In genomic region chr13:29589234-29589633, GRCh38 we compare ENCODE assay signal across 13 cellular contexts. TPM values are rescaled to one million over a fixed set of nuclear protein-coding genes. Genes with fewer than 3 reads are reported as not detected.
DNase-seq lines count a peak whose midpoint lies in the region; ATAC-seq, FAIRE-seq and TF ChIP-seq lines count a peak whose summit lies in the region.
"Had no signal": no experiment of that assay in that cellular context is flagged by ENCODE, and none has a peak within 500 bp of the region (broad histone marks: within the 10 kb centered on the region; RNA-seq: fewer than 3 reads in every experiment).

No MANE protein-coding gene starts in this region.

- no peak overlapping the region for H3K9ac ChIP-seq in GM12878 (ENCODE audit: control insufficient read depth, insufficient read depth, low read length)

- in situ Hi-C loops in GM12878 (cut with MboI) = no loop called here

- BruUV-seq in GM12878 (replicated peaks; lab: Mats Ljungman, UMichigan) = no TSS peak

- H3K27ac Mint-ChIP-seq in activated naive CD8-positive, alpha-beta T cell treated with anti-CD3 and anti-CD28 coated beads for 36 hours = no peak overlapping the region
- H3K27ac Mint-ChIP-seq: activated CD4-positive, alpha-beta T cell treated with anti-CD3 and anti-CD28 coated beads, Interleukin-2, amount 10 ng/mL, durations not matched to agents 24 days and 14 days had no signal

- H3K27ac ChIP-seq in GM12878 (ENCODE audit: control insufficient read depth, insufficient read depth) = no peak overlapping the region

- peaks cover 70% of the 10 kb centered on the region for H3K4me1 Mint-ChIP-seq in activated naive CD8-positive, alpha-beta T cell treated with anti-CD3 and anti-CD28 coated beads for 36 hours

- no peak for FAIRE-seq in HTR-8/SVneo (lab: Jason Lieb, UNC)
- no peak for FAIRE-seq in GM12878 (lab: Jason Lieb, UNC)
- FAIRE-seq: colon had no signal

- TF ChIP-seq EP300 in GM12878 (IDR thresholded peaks at IDR 0.05; ENCODE audit: borderline replicate concordance in 1 of 2, control insufficient read depth in 1 of 2, low read depth in 2 of 2, low read length in 2 of 2) = no peak

- H3K4me1 ChIP-seq in GM12878 (ENCODE audit: control insufficient read depth, insufficient read depth, low read length) = peaks cover 7% of the 10 kb centered on the region; the same call in 1 of the 2 replicates

- SMC1A ChIA-PET in GM12878 (lab: Charles Lee; ENCODE audit: uncharacterized antibody, unreplicated experiment) = no interaction called here

- H3K79me2 ChIP-seq in GM12878 (ENCODE audit: control insufficient read depth, insufficient read depth, low read length) = peaks cover 96% of the 10 kb centered on the region

- H3K27me3 Mint-ChIP-seq in activated naive CD8-positive, alpha-beta T cell treated with anti-CD3 and anti-CD28 coated beads for 36 hours = no peaks in the 10 kb centered on the region
- H3K27me3 Mint-ChIP-seq: activated CD4-positive, alpha-beta T cell treated with anti-CD3 and anti-CD28 coated beads, Interleukin-2, amount 10 ng/mL, durations not matched to agents 24 days and 14 days; activated T-helper 17 cell treated with anti-CD3 and anti-CD28 coated beads, Interleukin-2, amount 50 U/mL, for 72 hours had no signal

- H3K4me2 ChIP-seq in GM12878 (ENCODE audit: control insufficient read depth, insufficient read depth) = peak overlapping the region; percentile 9; the same call in 1 of the 2 replicates

- H3K27me3 ChIP-seq in GM12878 (replicated peaks in 1 of 2; ENCODE audit: control insufficient read depth in 2 of 2, insufficient read depth in 2 of 2, low read length in 1 of 2) = no peaks in the 10 kb centered on the region

- no peaks in the 10 kb centered on the region for H3K9me3 ChIP-seq in GM12878 (replicated peaks; ENCODE audit: control insufficient read depth, insufficient read depth, low read length)

- TF ChIP-seq POLR2A in GM12878 (IDR thresholded peaks at IDR 0.05; ENCODE audit: low read depth, low read length) (peak; percentile 32; the same call in 1 of the 2 replicates), erythroblast (IDR thresholded peaks at IDR 0.05; ENCODE audit: low read length) (no peak)

- RAD21 ChIA-PET in GM12878 (lab: Charles Lee; ENCODE audit: unreplicated experiment) = no interaction called here

- CTCF ChIA-PET in GM12878 (lab: Yijun Ruan, JAX) = no interaction called here

- no peak overlapping the region for H3K4me3 Mint-ChIP-seq in activated naive CD8-positive, alpha-beta T cell treated with anti-CD3 and anti-CD28 coated beads for 36 hours
- H3K4me3 Mint-ChIP-seq: activated CD4-positive, alpha-beta T cell treated with anti-CD3 and anti-CD28 coated beads, Interleukin-2, amount 10 ng/mL, durations not matched to agents 24 days and 14 days; activated T-helper 17 cell treated with anti-CD3 and anti-CD28 coated beads, Interleukin-2, amount 50 U/mL, for 72 hours had no signal

- H3K36me3 Mint-ChIP-seq in activated naive CD8-positive, alpha-beta T cell treated with anti-CD3 and anti-CD28 coated beads for 36 hours = peaks cover 59% of the 10 kb centered on the region

- no peak for TF ChIP-seq RAD21 in GM12878 (IDR thresholded peaks at IDR 0.05; ENCODE audit: insufficient read depth, low read depth, low read length)

- no peak overlapping the region for H2AFZ ChIP-seq in GM12878 (ENCODE audit: control insufficient read depth, low read depth, low read length)

- H3K36me3 ChIP-seq in GM12878 (ENCODE audit: control insufficient read depth in 2 of 2, insufficient read depth in 2 of 2, low read length in 1 of 2) = peaks cover 2 to 14% of the 10 kb centered on the region in 2 experiments

- H3K9me3 Mint-ChIP-seq in activated naive CD8-positive, alpha-beta T cell treated with anti-CD3 and anti-CD28 coated beads for 36 hours = no peaks in the 10 kb centered on the region
- H3K9me3 Mint-ChIP-seq: activated CD4-positive, alpha-beta T cell treated with anti-CD3 and anti-CD28 coated beads, Interleukin-2, amount 10 ng/mL, durations not matched to agents 24 days and 14 days; activated T-helper 17 cell treated with anti-CD3 and anti-CD28 coated beads, Interleukin-2, amount 50 U/mL, for 72 hours had no signal

- intact Hi-C loops in GM12878 (cut with micrococcal nuclease; ENCODE audit: unreplicated experiment) = no loop called here

- H4K20me1 ChIP-seq in GM12878 (ENCODE audit: control insufficient read depth, insufficient read depth) = peaks cover 10% of the 10 kb centered on the region

- POLR2A ChIA-PET in GM12878 (lab: Charles Lee) = no interaction called here

- ATAC-seq in GM12878 (no peak), HG02981 (IDR thresholded peaks at IDR 0.05; ENCODE audit: unreplicated experiment) (no peak), GM21515 (IDR thresholded peaks at IDR 0.05; ENCODE audit: unreplicated experiment) (no peak)
- ATAC-seq: activated T-helper 17 cell treated with anti-CD3 and anti-CD28 coated beads, Interleukin-2, amount 50 U/mL, for 72 hours had no signal

- TF ChIP-seq CTCF in GM12878 (IDR thresholded peaks at IDR 0.05 in 2 of 3, conservative IDR thresholded peaks at IDR 0.05 in 1 of 3; ENCODE audit: control insufficient read depth in 2 of 3, extremely low read depth in 1 of 3, insufficient read depth in 1 of 3, low read depth in 3 of 3, low read length in 3 of 3) = no peak

- DNase-seq in AG08396 (ENCODE audit: low spot score) = peak; percentile 40
- DNase-seq in HTR-8/SVneo (ENCODE audit: insufficient read length, low spot score) = peak; percentile 25
- no peak for DNase-seq in GM12878 (ENCODE audit: low read depth, low spot score)
- DNase-seq in kidney glomerular epithelial cell (lab: John Stamatoyannopoulos, UW) = peak; percentile 78
- DNase-seq in activated naive CD8-positive, alpha-beta T cell treated with anti-CD3 and anti-CD28 coated beads for 36 hours = no peak
- DNase-seq in erythroblast (lab: John Stamatoyannopoulos, UW) = no peak
- DNase-seq: activated CD4-positive, alpha-beta T cell treated with anti-CD3 and anti-CD28 coated beads, Interleukin-2, amount 10 ng/mL, durations not matched to agents 24 days and 14 days; AML-193; Kasumi-1 had no signal

- no peak overlapping the region for H3K4me3 ChIP-seq in GM12878

- 95% methylated on average over 6 of the region's 6 CpGs for WGBS in GM12878 (ENCODE audit: insufficient coverage, insufficient replicate concordance, low lambda C conversion rate, missing lambda C conversion rate)

TF ChIP-seq in GM12878, 131 proteins besides CTCF, POLR2A, EP300 and RAD21 (continues in another document):
- TF ChIP-seq E2F4 (IDR thresholded peaks at IDR 0.05; ENCODE audit: low read depth, low read length) (no peak), ASH2L (IDR thresholded peaks at IDR 0.05; ENCODE audit: borderline replicate concordance, low read depth) (no peak), FOXM1 (IDR thresholded peaks at IDR 0.05; ENCODE audit: low read depth, low read length) (no peak), CREM (IDR thresholded peaks at IDR 0.05; ENCODE audit: low read depth) (no peak), NFXL1 (IDR thresholded peaks at IDR 0.05; ENCODE audit: borderline replicate concordance) (no peak), GATAD2B (conservative IDR thresholded peaks at IDR 0.05; ENCODE audit: low read depth) (no peak), TCF12 (IDR thresholded peaks at IDR 0.05; ENCODE audit: low read depth, low read length) (no peak), NKRF (conservative IDR thresholded peaks at IDR 0.05) (no peak), MYC (IDR thresholded peaks at IDR 0.05; ENCODE audit: insufficient read depth, insufficient read length, insufficient replicate concordance, low read length, severe bottlenecking) (no peak), RBBP5 (conservative IDR thresholded peaks at IDR 0.05) (no peak)

RNA-seq across cellular contexts. Expression of gene SLC7A1, which starts 6.3 kb away (rescaled TPM):
- total RNA-seq in GM12878 (2013; cell fraction: nucleolus; rRNA removed) = 44.0 and 56.5 TPM in 2 replicates
- total RNA-seq in GM12878 (2014; rRNA removed) (16.8 and 22.3 TPM in 2 replicates), GM12878 (2014; rRNA removed; fragmentation: Illumina TruSeq; extraction: Trizol) (13.8 and 15.6 TPM in 2 replicates), GM12878 (2021) (87.9 and 91.7 TPM in 2 replicates)
- polyA plus RNA-seq in GM12878 (2011; ENCODE audit: low read depth) = 15.9 TPM
- polyA plus RNA-seq in GM12878 (2011; rRNA removed) (8.4 and 10.2 TPM in 2 replicates), GM12878 (2014; fragmentation: Illumina TruSeq; extraction: Trizol) (28.2 and 40.3 TPM in 2 replicates), GM12878 (2014; fragmentation: Nextera tagmentation; extraction: Ambion mirVana) (1 to 10 TPM; 6.4 to 7.6 TPM), GM12878 (2014; rRNA removed) (24.6 and 29.4 TPM in 2 replicates), GM12878 (2016; fragmentation: Nextera tagmentation; extraction: Ambion mirVana) (10 to 100 TPM; 25.6 to 25.8 TPM)
- 12.8 and 17.9 TPM in 2 replicates for polyA plus RNA-seq in GM12878 (2011; cell fraction: cytosol; rRNA removed)
- polyA plus RNA-seq in GM12878 (2011; cell fraction: nucleus; rRNA removed) = 28.3 and 31.2 TPM in 2 replicates
- 22.7 and 24.7 TPM in 2 replicates for polyA plus RNA-seq in GM12878 (2012)
- 19.7 and 28.9 TPM in 2 replicates for polyA minus RNA-seq in GM12878 (2011; rRNA and poly(A)+ RNA removed)
- polyA minus RNA-seq in GM12878 (2011; cell fraction: cytosol; rRNA and poly(A)+ RNA removed) = 13.4 and 19.3 TPM in 2 replicates
- 21.8 and 34.3 TPM in 2 replicates for polyA minus RNA-seq in GM12878 (2011; cell fraction: nucleus; rRNA and poly(A)+ RNA removed)
- 100 to 1,000 TPM; 152 to 155 TPM for total RNA-seq in activated naive CD8-positive, alpha-beta T cell treated with anti-CD3 and anti-CD28 coated beads for 36 hours

Comparison
In these comparisons a context has a peak if more than half of its experiments do, and no peak if none do; other contexts are left out.
1. DNase-seq: peak in AG08396 (single experiment), HTR-8/SVneo (single experiment) and kidney glomerular epithelial cell (single experiment); none in GM12878 (single experiment), activated naive CD8-positive, alpha-beta T cell treated with anti-CD3 and anti-CD28 coated beads for 36 hours (single experiment) and erythroblast (0 of 2).